Comparison of ENCODE assay signal across 29 cellular contexts in the genomic region with DNA sequence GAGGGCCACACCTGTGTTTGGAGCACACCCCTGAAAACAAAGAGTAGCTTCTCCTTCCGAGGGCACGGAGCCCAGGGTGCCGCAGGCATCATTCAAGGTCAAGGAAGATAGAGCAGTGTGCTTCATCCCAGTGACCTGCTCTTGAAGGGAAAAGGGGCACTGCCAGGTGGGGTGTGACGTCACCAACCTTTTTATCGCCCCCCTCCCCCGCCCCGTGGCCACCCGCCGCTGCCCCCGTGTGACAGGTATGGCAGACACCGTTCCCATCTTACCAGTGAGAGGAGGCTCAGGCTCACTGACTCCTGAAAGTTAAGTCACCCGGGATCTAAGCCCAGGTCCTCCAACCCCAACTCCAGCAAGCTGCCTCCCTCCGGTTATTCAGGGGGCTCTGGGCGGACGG.
"Had no signal": no experiment of that assay in that cellular context is flagged by ENCODE, and none has a peak within 500 bp of the region (broad histone marks: within the 10 kb centered on the region; RNA-seq: fewer than 3 reads in every experiment).

No MANE protein-coding gene starts in this region.

- H3K4me3 Mint-ChIP-seq: immature natural killer cell; natural killer cell treated with Interleukin-12 subunit alpha and Interleukin-12 subunit beta and Interleukin-15 and Interleukin-18, amount 100 ng/mL, for 72 hours; neural crest cell had no signal

- DNase-seq: cortex of kidney; foreskin fibroblast; gastrocnemius medialis; head of caudate nucleus; immature natural killer cell; islet precursor cell; kidney glomerular epithelial cell; left colon; left ventricle myocardium inferior; lower lobe of right lung; mucosa of descending colon; naive B cell; stimulated activated CD4-positive, alpha-beta T cell treated with anti-CD3 and anti-CD28 coated beads, Interleukin-12 subunit alpha, Interleukin-12 subunit beta, amount 100 ng/mL, for 4 hours; stimulated activated CD4-positive, alpha-beta T cell treated with anti-CD3 and anti-CD28 coated beads, Interleukin-1b, Interleukin-23, amount 100 ng/mL, for 48 hours; stimulated activated CD4-positive, alpha-beta T cell treated with anti-CD3 and anti-CD28 coated beads, Interleukin-4, amount 100 ng/mL, for 1 hour; stimulated activated CD8-positive, alpha-beta memory T cell treated with anti-CD3 and anti-CD28 coated beads, Interleukin-4, amount 100 ng/mL, for 48 hours; stimulated activated naive CD4-positive, alpha-beta T cell treated with Interleukin-2 at 50 U/mL for 16 hours; stomach; thyroid gland; trophoblast cell had no signal

- H2AFZ ChIP-seq: parathyroid adenoma had no signal

- H3K4me3 ChIP-seq: gastrocnemius medialis, left ventricle myocardium inferior, lower lobe of right lung, mucosa of descending colon, smooth muscle cell, stomach, thyroid gland, vagina had no signal

- H3K4me1 ChIP-seq: gastrocnemius medialis, lower lobe of right lung, parathyroid adenoma, stomach, thyroid gland, vagina had no signal

- H3K27ac ChIP-seq: epithelial cell of prostate, gastrocnemius medialis, left ventricle myocardium inferior, lower lobe of right lung, parathyroid adenoma, stomach, thyroid gland, vagina had no signal

- H3K27ac Mint-ChIP-seq: immature natural killer cell; naive B cell; natural killer cell treated with Interleukin-12 subunit alpha and Interleukin-12 subunit beta and Interleukin-15 and Interleukin-18, amount 100 ng/mL, for 72 hours; progenitor cell of endocrine pancreas had no signal

- H3K9me3 Mint-ChIP-seq: immature natural killer cell; natural killer cell treated with Interleukin-12 subunit alpha and Interleukin-12 subunit beta and Interleukin-15 and Interleukin-18, amount 100 ng/mL, for 72 hours; neural crest cell had no signal

- H3K4me2 ChIP-seq: smooth muscle cell had no signal

- H3K36me3 ChIP-seq: gastrocnemius medialis, left ventricle myocardium inferior, lower lobe of right lung, stomach, thyroid gland, vagina had no signal

- H3K27me3 ChIP-seq: gastrocnemius medialis, thyroid gland, vagina had no signal

- ATAC-seq: esophagus mucosa; gastrocnemius medialis; left colon; mucosa of descending colon; natural killer cell treated with Interleukin-12 subunit alpha and Interleukin-12 subunit beta and Interleukin-15 and Interleukin-18, amount 100 ng/mL, for 72 hours; sciatic nerve had no signal

- H3K36me3 Mint-ChIP-seq: immature natural killer cell; natural killer cell treated with Interleukin-12 subunit alpha and Interleukin-12 subunit beta and Interleukin-15 and Interleukin-18, amount 100 ng/mL, for 72 hours had no signal

- H3K4me1 Mint-ChIP-seq: immature natural killer cell, naive B cell, neural crest cell had no signal

- H3K9ac ChIP-seq: parathyroid adenoma had no signal

- H3K9me3 ChIP-seq: gastrocnemius medialis, left ventricle myocardium inferior, lower lobe of right lung, mucosa of descending colon, stomach, thyroid gland, vagina had no signal
